Comparison of ENCODE assay signal across 14 cellular contexts in the genomic region with DNA sequence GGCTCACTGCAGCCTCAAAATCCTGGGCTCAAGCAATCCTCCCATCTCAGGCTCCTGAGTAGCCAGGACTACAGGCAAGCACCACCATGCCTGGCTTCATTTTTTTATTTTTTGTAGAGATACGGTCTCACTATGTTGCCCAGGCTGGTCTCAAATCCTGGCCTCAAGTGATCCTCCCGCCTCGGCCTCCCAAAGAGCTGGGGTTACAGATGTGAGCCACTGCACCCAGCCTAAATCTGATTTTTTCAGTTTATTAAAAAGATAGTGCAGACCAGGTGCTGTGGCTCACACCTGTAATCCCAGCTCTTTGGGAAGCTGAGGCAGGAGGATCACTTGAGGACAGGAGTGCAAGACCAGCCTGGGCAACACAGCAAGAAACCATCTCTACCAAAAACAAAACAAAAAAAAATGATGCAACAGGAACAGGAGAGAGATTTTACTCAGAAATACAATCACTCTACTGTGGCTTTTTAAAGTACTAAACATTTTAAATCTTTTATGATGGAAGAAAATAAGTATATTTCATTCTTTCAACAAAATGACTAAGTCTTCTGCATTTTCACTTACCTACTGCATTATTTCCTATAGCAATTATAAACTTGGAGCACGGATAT. TPM values are rescaled to one million over a fixed set of nuclear protein-coding genes. Genes with fewer than 3 reads are reported as not detected.
DNase-seq lines count a peak whose midpoint lies in the region; ATAC-seq and TF ChIP-seq lines count a peak whose summit lies in the region.
"Had no signal": no experiment of that assay in that cellular context is flagged by ENCODE, and none has a peak within 500 bp of the region (broad histone marks: within the 10 kb centered on the region; RNA-seq: fewer than 3 reads in every experiment).

No MANE protein-coding gene starts in this region.

- no peak for ATAC-seq in naive thymus-derived CD4-positive, alpha-beta T cell

- POLR2A ChIA-PET in CD8-positive, alpha-beta memory T cell (lab: Charles Lee): no interaction called here
- POLR2A ChIA-PET in naive thymus-derived CD4-positive, alpha-beta T cell (lab: Charles Lee): no interaction called here

- H3K23ac ChIP-seq in mesendoderm (ENCODE audit: low read length): no peak overlapping the region

- H3K18ac ChIP-seq in mesendoderm (ENCODE audit: low read length): no peak overlapping the region

- no CpG with 5 or more reads among the region's 4 CpGs for WGBS in mesendoderm (ENCODE audit: extremely low coverage, insufficient coverage, low lambda C conversion rate)

- H2BK5ac ChIP-seq in mesendoderm (ENCODE audit: low read length): no peak overlapping the region

- no peaks in the 10 kb centered on the region for H3K27me3 ChIP-seq in CD8-positive, alpha-beta memory T cell (ENCODE audit: insufficient read depth, low read length, poor library complexity, severe bottlenecking)
- no peaks in the 10 kb centered on the region for H3K27me3 ChIP-seq in HL-60 (ENCODE audit: insufficient read depth, poor library complexity, severe bottlenecking)
- no peaks in the 10 kb centered on the region for H3K27me3 ChIP-seq in naive thymus-derived CD4-positive, alpha-beta T cell (ENCODE audit: control insufficient read depth in 2 of 2, insufficient read depth in 2 of 2, low read length in 2 of 2)
- no peaks in the 10 kb centered on the region for H3K27me3 ChIP-seq in mesendoderm (ENCODE audit: insufficient read depth, low read length, poor library complexity)
- H3K27me3 ChIP-seq: adrenal gland, Peyer's patch, uterus had no signal

- H3K4ac ChIP-seq in mesendoderm (ENCODE audit: low read depth, low read length): no peak overlapping the region

- peaks cover 5% of the 10 kb centered on the region for H3K79me1 ChIP-seq in mesendoderm (ENCODE audit: low read length)

- CTCF ChIA-PET in CD8-positive, alpha-beta memory T cell (lab: Charles Lee): interaction anchor here (0.8 kb wide), 1 partner anchor 9 kb away, joined by 3 read pairs; no protein-coding TSS in a partner anchor
- CTCF ChIA-PET in naive thymus-derived CD4-positive, alpha-beta T cell (lab: Charles Lee): interaction anchor here (0.9 to 1.3 kb wide), 2 partner anchors 204 to 206 kb away, joined by 3 read pairs; no protein-coding TSS in a partner anchor

- peaks cover 5% of the 10 kb centered on the region for H3K79me2 ChIP-seq in mesendoderm (ENCODE audit: control insufficient read depth, insufficient read depth, low read length)

- intact Hi-C loops in activated T-helper 2 cell treated with anti-CD3 and anti-CD28 coated beads, Interferon-gamma antibody, Interleukin-2, Interleukin-4, amounts not matched to agents 10 μg/mL and 5 μg/mL and 100 μg/mL, durations not matched to agents 14 hours and 24 hours and 36 hours (cut with micrococcal nuclease): loop anchor here (5.0 to 10.0 kb wide), 4 partner anchors 177 to 1814 kb away; partner anchors contain the start of genes DYRK1A and LCA5L
- intact Hi-C loops in naive thymus-derived CD4-positive, alpha-beta T cell (cut with micrococcal nuclease): loop anchor here (5.0 to 10.0 kb wide), 5 partner anchors 41 to 1917 kb away; partner anchors contain the start of genes DYRK1A (in 2 of the 2) and VPS26C (in 2 of the 2)

- no peaks in the 10 kb centered on the region for H3K9me3 Mint-ChIP-seq in CD8-positive, alpha-beta memory T cell
- no peaks in the 10 kb centered on the region for H3K9me3 Mint-ChIP-seq in activated T-helper 2 cell treated with anti-CD3 and anti-CD28 coated beads, Interferon-gamma antibody, Interleukin-2, Interleukin-4, amounts not matched to agents 10 μg/mL and 5 μg/mL and 100 μg/mL, durations not matched to agents 14 hours and 24 hours and 36 hours
- H3K9me3 Mint-ChIP-seq in naive thymus-derived CD4-positive, alpha-beta T cell: peaks cover 0 to 2% (median 0%) of the 10 kb centered on the region in 11 donors
- H3K9me3 Mint-ChIP-seq: memory B cell had no signal

- peaks cover 36 to 49% (median 45%) of the 10 kb centered on the region in 3 donors for H3K4me1 Mint-ChIP-seq in CD8-positive, alpha-beta memory T cell
- peaks cover 42% of the 10 kb centered on the region for H3K4me1 Mint-ChIP-seq in activated T-helper 2 cell treated with anti-CD3 and anti-CD28 coated beads, Interferon-gamma antibody, Interleukin-2, Interleukin-4, amounts not matched to agents 10 μg/mL and 5 μg/mL and 100 μg/mL, durations not matched to agents 14 hours and 24 hours and 36 hours (ENCODE audit: low read depth)
- H3K4me1 Mint-ChIP-seq in naive thymus-derived CD4-positive, alpha-beta T cell: peaks cover 31 to 59% (median 41%) of the 10 kb centered on the region in 7 donors

- H3K27ac Mint-ChIP-seq in CD8-positive, alpha-beta memory T cell: peak overlapping the region in 4 of 8 donors; percentile 9 to 82 (median 26)
- H3K27ac Mint-ChIP-seq in activated T-helper 2 cell treated with anti-CD3 and anti-CD28 coated beads, Interferon-gamma antibody, Interleukin-2, Interleukin-4, amounts not matched to agents 10 μg/mL and 5 μg/mL and 100 μg/mL, durations not matched to agents 14 hours and 24 hours and 36 hours: no peak overlapping the region
- H3K27ac Mint-ChIP-seq in naive thymus-derived CD4-positive, alpha-beta T cell: peak overlapping the region in 2 of 9 donors; percentile 88 to 98

- H4K5ac ChIP-seq in mesendoderm (ENCODE audit: low read length): no peak overlapping the region

- TF ChIP-seq CTCF in HL-60 (IDR thresholded peaks at IDR 0.05; ENCODE audit: insufficient read depth, low read length): no peak

- H4K8ac ChIP-seq in mesendoderm (ENCODE audit: low read depth, low read length): no peak overlapping the region

- no peak overlapping the region for H3K27ac ChIP-seq in CD8-positive, alpha-beta memory T cell (ENCODE audit: low read depth, low read length)
- H3K27ac ChIP-seq in HL-60 (replicated peaks) (peak overlapping the region; percentile 92), mesendoderm (ENCODE audit: low read depth, low read length) (no peak overlapping the region)
- no peak overlapping the region for H3K27ac ChIP-seq in naive thymus-derived CD4-positive, alpha-beta T cell (ENCODE audit: low read depth, low read length)
- H3K27ac ChIP-seq: adrenal gland, Peyer's patch, uterus had no signal

- no peak overlapping the region for H3K9ac ChIP-seq in mesendoderm (ENCODE audit: low read length)

- no peak for DNase-seq in CD8-positive, alpha-beta memory T cell
- DNase-seq in HL-60 (ENCODE audit: low read depth in 1 of 2, low spot score in 1 of 2) (no peak), amniotic stem cell (lab: John Stamatoyannopoulos, UW) (no peak), mesendoderm (no peak), retina (no peak)
- no peak for DNase-seq in activated T-helper 2 cell treated with anti-CD3 and anti-CD28 coated beads, Interferon-gamma antibody, Interleukin-2, Interleukin-4, amounts not matched to agents 10 μg/mL and 5 μg/mL and 100 μg/mL, durations not matched to agents 14 hours and 24 hours and 36 hours (ENCODE audit: low spot score)
- DNase-seq in naive thymus-derived CD4-positive, alpha-beta T cell: no peak
- DNase-seq in activated effector memory CD4-positive, alpha-beta T cell treated with Interleukin-2 at 50 U/mL for 16 hours: no peak
- DNase-seq: adrenal gland, DMS79, NCI-H187 treated with DMSO at 0.1 percent for 48 hours, Peyer's patch, uterus had no signal

- H3K56ac ChIP-seq in mesendoderm (ENCODE audit: low read length): no peak overlapping the region

- H3K27me3 Mint-ChIP-seq in CD8-positive, alpha-beta memory T cell: no peaks in the 10 kb centered on the region
- H3K27me3 Mint-ChIP-seq in activated T-helper 2 cell treated with anti-CD3 and anti-CD28 coated beads, Interferon-gamma antibody, Interleukin-2, Interleukin-4, amounts not matched to agents 10 μg/mL and 5 μg/mL and 100 μg/mL, durations not matched to agents 14 hours and 24 hours and 36 hours (ENCODE audit: low read depth): no peaks in the 10 kb centered on the region
- no peaks in the 10 kb centered on the region for H3K27me3 Mint-ChIP-seq in naive thymus-derived CD4-positive, alpha-beta T cell
- H3K27me3 Mint-ChIP-seq: memory B cell had no signal

- no peak overlapping the region for H2BK15ac ChIP-seq in mesendoderm (replicated peaks; ENCODE audit: low read depth)

- peaks cover 13% of the 10 kb centered on the region for H3K36me3 ChIP-seq in CD8-positive, alpha-beta memory T cell (ENCODE audit: insufficient read depth, low read length)
- H3K36me3 ChIP-seq in naive thymus-derived CD4-positive, alpha-beta T cell (ENCODE audit: control insufficient read depth in 2 of 3, insufficient read depth in 3 of 3, low read length in 3 of 3): peaks cover 4 to 12% (median 4%) of the 10 kb centered on the region in 3 experiments
- no peaks in the 10 kb centered on the region for H3K36me3 ChIP-seq in mesendoderm (ENCODE audit: control insufficient read depth, insufficient read depth, low read length)
- H3K36me3 ChIP-seq: adrenal gland, uterus had no signal

- H3K4me3 Mint-ChIP-seq in CD8-positive, alpha-beta memory T cell: peak overlapping the region; percentile 20 to 99 (median 97)
- H3K4me3 Mint-ChIP-seq in activated T-helper 2 cell treated with anti-CD3 and anti-CD28 coated beads, Interferon-gamma antibody, Interleukin-2, Interleukin-4, amounts not matched to agents 10 μg/mL and 5 μg/mL and 100 μg/mL, durations not matched to agents 14 hours and 24 hours and 36 hours (ENCODE audit: low read depth): peak overlapping the region; percentile 99
- H3K4me3 Mint-ChIP-seq in naive thymus-derived CD4-positive, alpha-beta T cell: peak overlapping the region; percentile 22 to 100 (median 97)

- peaks cover 0 to 38% (median 13%) of the 10 kb centered on the region in 3 donors for H3K36me3 Mint-ChIP-seq in CD8-positive, alpha-beta memory T cell
- peaks cover 40% of the 10 kb centered on the region for H3K36me3 Mint-ChIP-seq in activated T-helper 2 cell treated with anti-CD3 and anti-CD28 coated beads, Interferon-gamma antibody, Interleukin-2, Interleukin-4, amounts not matched to agents 10 μg/mL and 5 μg/mL and 100 μg/mL, durations not matched to agents 14 hours and 24 hours and 36 hours (ENCODE audit: low read depth)
- peaks cover 0 to 22% (median 16%) of the 10 kb centered on the region in 5 donors for H3K36me3 Mint-ChIP-seq in naive thymus-derived CD4-positive, alpha-beta T cell
- H3K36me3 Mint-ChIP-seq: memory B cell had no signal

- H3K4me1 ChIP-seq in CD8-positive, alpha-beta memory T cell (ENCODE audit: insufficient read depth, low read length): peaks cover 24% of the 10 kb centered on the region
- H3K4me1 ChIP-seq in naive thymus-derived CD4-positive, alpha-beta T cell (ENCODE audit: control insufficient read depth in 2 of 2, insufficient read depth in 2 of 2, low read length in 2 of 2): peaks cover 9% of the 10 kb centered on the region in 2 donors
- peaks cover 2% of the 10 kb centered on the region for H3K4me1 ChIP-seq in mesendoderm (ENCODE audit: control insufficient read depth, low read depth, low read length)
- H3K4me1 ChIP-seq: uterus had no signal

- no peak overlapping the region for H2BK120ac ChIP-seq in mesendoderm (ENCODE audit: low read depth, low read length)

- no peaks in the 10 kb centered on the region for H3K9me3 ChIP-seq in CD8-positive, alpha-beta memory T cell (ENCODE audit: low read length)
- no peaks in the 10 kb centered on the region for H3K9me3 ChIP-seq in naive thymus-derived CD4-positive, alpha-beta T cell (ENCODE audit: control insufficient read depth in 2 of 3, low read length in 3 of 3)
- H3K9me3 ChIP-seq: adrenal gland, Peyer's patch, uterus had no signal

- H3K4me2 ChIP-seq in mesendoderm (ENCODE audit: low read length): no peak overlapping the region

- no peak overlapping the region for H2AK5ac ChIP-seq in mesendoderm (ENCODE audit: low read length)

- no peak overlapping the region for H3K4me3 ChIP-seq in CD8-positive, alpha-beta memory T cell (ENCODE audit: low read length)
- H3K4me3 ChIP-seq in HL-60 (replicated peaks; ENCODE audit: insufficient read depth, low read length) (peak overlapping the region; percentile 55), mesendoderm (ENCODE audit: low read length) (no peak overlapping the region)
- H3K4me3 ChIP-seq in naive thymus-derived CD4-positive, alpha-beta T cell (ENCODE audit: low read length): no peak overlapping the region

RNA-seq across cellular contexts. Expression of gene PSMG1, which starts 1.9 kb away (rescaled TPM):
- 100 to 1,000 TPM; 102 to 105 TPM for total RNA-seq in CD8-positive, alpha-beta memory T cell
- 37.2 TPM for polyA plus RNA-seq in CD8-positive, alpha-beta memory T cell
- 79.7 and 85.2 TPM in 2 replicates for total RNA-seq in activated T-helper 2 cell treated with anti-CD3 and anti-CD28 coated beads, Interferon-gamma antibody, Interleukin-2, Interleukin-4, amounts not matched to agents 10 μg/mL and 5 μg/mL and 100 μg/mL, durations not matched to agents 14 hours and 24 hours and 36 hours
- 10 to 100 TPM in 4 of 5 experiments, 1 to 10 TPM in 1; 9.8 to 62.5 (median 16.9) TPM for total RNA-seq in naive thymus-derived CD4-positive, alpha-beta T cell
- 10 to 100 TPM; 46.2 to 48.2 TPM for polyA plus RNA-seq in naive thymus-derived CD4-positive, alpha-beta T cell
- 131 TPM for polyA plus RNA-seq in mesendoderm (2013, experiment 1 of 2)
- 129 TPM for polyA plus RNA-seq in mesendoderm (2013, experiment 2 of 2)
